ENCODE assay signal across 1 cellular context in genomic region chr7:43577485-43577951, GRCh38.
TF ChIP-seq lines count a peak whose summit lies in the region.

No MANE protein-coding gene starts in this region.

TF ChIP-seq in K562, 482 proteins besides CTCF, POLR2A, EP300 and RAD21 (continued from another document and continues in another):
- 0 out of 2 replicates have a peak, but pooled peaks have one; percentile 33 for TF ChIP-seq ZBTB9 (CRISPR knock-in tag; IDR thresholded peaks at IDR 0.05)
- no peak for TF ChIP-seq FUS (optimal IDR thresholded peaks at IDR 0.05; ENCODE audit: low read depth, low read length)
- TF ChIP-seq ERF (CRISPR knock-in tag; IDR thresholded peaks at IDR 0.05): no peak
- TF ChIP-seq ZNF277 (CRISPR knock-in tag; IDR thresholded peaks at IDR 0.05; ENCODE audit: borderline replicate concordance): no peak
- TF ChIP-seq ZNF398 (CRISPR knock-in tag; IDR thresholded peaks at IDR 0.05): no peak
- no peak for TF ChIP-seq CREB3 (tag; conservative IDR thresholded peaks at IDR 0.05; ENCODE audit: low read depth)
- TF ChIP-seq ZNF175 (CRISPR knock-in tag; IDR thresholded peaks at IDR 0.05; ENCODE audit: low read depth): peak; percentile 75; the same call in 1 of the 2 replicates
- no peak for TF ChIP-seq MECOM (CRISPR knock-in tag; IDR thresholded peaks at IDR 0.05)
- TF ChIP-seq CXXC5 (CRISPR knock-in tag; IDR thresholded peaks at IDR 0.05): 0 out of 2 replicates have a peak, but pooled peaks have one; percentile 42
- peak; percentile 21 for TF ChIP-seq TAF1 (IDR thresholded peaks at IDR 0.05; ENCODE audit: control insufficient read depth, extremely low read depth, insufficient read depth, low read length, severe bottlenecking)
- TF ChIP-seq ZBTB49 (CRISPR knock-in tag; IDR thresholded peaks at IDR 0.05; ENCODE audit: borderline replicate concordance): no peak
- peak; percentile 30; the same call in 1 of the 2 replicates for TF ChIP-seq VEZF1 (CRISPR knock-in tag; IDR thresholded peaks at IDR 0.05)
- peak; percentile 84 for TF ChIP-seq TAL1 (IDR thresholded peaks at IDR 0.05)
- TF ChIP-seq KDM2B (CRISPR knock-in tag; IDR thresholded peaks at IDR 0.05): no peak
- TF ChIP-seq ZNF830 (CRISPR knock-in tag; IDR thresholded peaks at IDR 0.05): no peak
- TF ChIP-seq ZNF280B (CRISPR knock-in tag; IDR thresholded peaks at IDR 0.05): no peak
- no peak for TF ChIP-seq KDM4B (IDR thresholded peaks at IDR 0.05; ENCODE audit: borderline replicate concordance in 2 of 2, low read depth in 1 of 2)
- TF ChIP-seq ZNF589 (CRISPR knock-in tag; IDR thresholded peaks at IDR 0.05; ENCODE audit: low read depth): no peak
- TF ChIP-seq FOXK2 (conservative IDR thresholded peaks at IDR 0.05 in 1 of 2, IDR thresholded peaks at IDR 0.05 in 1 of 2; ENCODE audit: low read depth in 2 of 2): peak; percentile 73 to 80
- TF ChIP-seq NKRF (IDR thresholded peaks at IDR 0.05; ENCODE audit: borderline replicate concordance): no peak
- TF ChIP-seq HEY1 (CRISPR knock-in tag; IDR thresholded peaks at IDR 0.05; ENCODE audit: borderline replicate concordance): no peak
- TF ChIP-seq C11orf30 (IDR thresholded peaks at IDR 0.05; ENCODE audit: low read depth): no peak
- peak; percentile 13 to 50; a peak in 1 of 4 replicates for TF ChIP-seq MAZ (CRISPR knock-in tag; conservative IDR thresholded peaks at IDR 0.05 in 1 of 2, IDR thresholded peaks at IDR 0.05 in 1 of 2)
- no peak for TF ChIP-seq NCOA6 (IDR thresholded peaks at IDR 0.05)
- TF ChIP-seq NEUROD1 (IDR thresholded peaks at IDR 0.05; ENCODE audit: borderline replicate concordance, low read depth, low read length, partially characterized antibody): no peak
- TF ChIP-seq ZEB2 (IDR thresholded peaks at IDR 0.05): peak; percentile 68; the same call in 1 of the 2 replicates
- TF ChIP-seq CBFA2T3 (IDR thresholded peaks at IDR 0.05): peak; percentile 85
- TF ChIP-seq MTF1 (CRISPR knock-in tag; IDR thresholded peaks at IDR 0.05; ENCODE audit: borderline replicate concordance): no peak
- peak; percentile 47; the same call in 1 of the 2 replicates for TF ChIP-seq MTA1 (IDR thresholded peaks at IDR 0.05; ENCODE audit: borderline replicate concordance)
- 0 out of 2 replicates have a peak, but pooled peaks have one; percentile 48 for TF ChIP-seq ZNF766 (CRISPR knock-in tag; conservative IDR thresholded peaks at IDR 0.05)
- no peak for TF ChIP-seq ZNF407 (IDR thresholded peaks at IDR 0.05; ENCODE audit: low read depth)
